ENCODE assay signal across 1 cellular context in genomic region chr16:4768549-4769305, GRCh38.
TF ChIP-seq lines count a peak whose summit lies in the region.

No MANE protein-coding gene starts in this region.

TF ChIP-seq in K562, 482 proteins besides CTCF, POLR2A, EP300 and RAD21 (continued from another document):
- TF ChIP-seq HMG20A (CRISPR knock-in tag; conservative IDR thresholded peaks at IDR 0.05) (no peak), KDM1A (IDR thresholded peaks at IDR 0.05) (peak; percentile 89 to 95), CBFA2T3 (IDR thresholded peaks at IDR 0.05) (no peak), SIN3A (IDR thresholded peaks at IDR 0.05; ENCODE audit: borderline replicate concordance in 2 of 2, control insufficient read depth in 1 of 2, low read depth in 2 of 2, low read length in 2 of 2) (0 out of 4 replicates have a peak, but pooled peaks of 1 of the 2 experiments have one; percentile 8), RBM14 (IDR thresholded peaks at IDR 0.05; ENCODE audit: borderline replicate concordance, insufficient read depth, low read depth, low read length) (no peak), AFF1 (IDR thresholded peaks at IDR 0.05; ENCODE audit: low read depth in 1 of 2, partially characterized antibody in 2 of 2) (peak in 1 of 2 experiments; percentile 88), GABPB1 (CRISPR knock-in tag; IDR thresholded peaks at IDR 0.05) (peak; percentile 92), BCLAF1 (IDR thresholded peaks at IDR 0.05; ENCODE audit: borderline replicate concordance in 1 of 2, control insufficient read depth in 1 of 2, low read depth in 2 of 2, low read length in 1 of 2) (no peak), ZFX (CRISPR knock-in tag; IDR thresholded peaks at IDR 0.05) (0 out of 2 replicates have a peak, but pooled peaks have one; percentile 14), ATF1 (CRISPR knock-in tag; IDR thresholded peaks at IDR 0.05) (no peak), ATF1 (tag; IDR thresholded peaks at IDR 0.05) (peak; percentile 66), RBFOX2 (IDR thresholded peaks at IDR 0.05; ENCODE audit: low read depth, low read length) (peak; percentile 79), TEAD1 (CRISPR knock-in tag; IDR thresholded peaks at IDR 0.05) (peak in 1 of 2 experiments; percentile 94; a peak in 2 of 4 replicates), ZFPM2 (CRISPR knock-in tag; IDR thresholded peaks at IDR 0.05) (no peak), BCOR (IDR thresholded peaks at IDR 0.05) (peak; percentile 99), CCNT2 (IDR thresholded peaks at IDR 0.05; ENCODE audit: borderline replicate concordance, extremely low read depth, insufficient read length, low read depth, low read length) (peak; percentile 52), ETV5 (CRISPR knock-in tag; IDR thresholded peaks at IDR 0.05; ENCODE audit: low read depth) (peak; percentile 89), ARNT (IDR thresholded peaks at IDR 0.05) (0 out of 4 replicates have a peak, but pooled peaks of 1 of the 2 experiments have one; percentile 28), MAFK (IDR thresholded peaks at IDR 0.05; ENCODE audit: low read length) (no peak), CBX1 (IDR thresholded peaks at IDR 0.05; ENCODE audit: low read depth) (peak; percentile 98), FOXK1 (CRISPR knock-in tag; IDR thresholded peaks at IDR 0.05; ENCODE audit: borderline replicate concordance) (0 out of 2 replicates have a peak, but pooled peaks have one; percentile 61)
